Comparison of ENCODE assay signal across 11 cellular contexts in genomic region chr1:8097908-8098307, GRCh38.
DNase-seq lines count a peak whose midpoint lies in the region; ATAC-seq lines count a peak whose summit lies in the region.
"Had no signal": no experiment of that assay in that cellular context is flagged by ENCODE, and none has a peak within 500 bp of the region (broad histone marks: within the 10 kb centered on the region; RNA-seq: fewer than 3 reads in every experiment).

No MANE protein-coding gene starts in this region.

- H3K36me3 ChIP-seq in duodenal mucosa (ENCODE audit: control insufficient read depth in 1 of 2, insufficient read depth in 2 of 2, low read length in 2 of 2) (no peaks in the 10 kb centered on the region), rectal smooth muscle tissue (ENCODE audit: control insufficient read depth, insufficient read depth, low read length) (no peaks in the 10 kb centered on the region)

- H3K4me1 ChIP-seq in duodenal mucosa (ENCODE audit: control insufficient read depth in 1 of 2, insufficient read depth in 2 of 2, low read length in 2 of 2): peaks cover 24 to 45% of the 10 kb centered on the region in 2 donors
- peaks cover 12% of the 10 kb centered on the region for H3K4me1 ChIP-seq in rectal smooth muscle tissue (ENCODE audit: control insufficient read depth, insufficient read depth, low read length)

- peak; percentile 24 for ATAC-seq in HG03439 (IDR thresholded peaks at IDR 0.05; ENCODE audit: unreplicated experiment)
- ATAC-seq in GM18873 (IDR thresholded peaks at IDR 0.05; ENCODE audit: low FRiP score, unreplicated experiment): no peak

- H3K27me3 ChIP-seq in duodenal mucosa (ENCODE audit: control insufficient read depth in 1 of 2, insufficient read depth in 2 of 2, low read length in 2 of 2) (no peaks in the 10 kb centered on the region), rectal smooth muscle tissue (ENCODE audit: control insufficient read depth, insufficient read depth, low read length) (no peaks in the 10 kb centered on the region)

- H3K9me3 ChIP-seq in duodenal mucosa (ENCODE audit: control insufficient read depth in 1 of 2, low read length in 2 of 2): no peaks in the 10 kb centered on the region

- DNase-seq in DMS53 treated with DMSO at 0.1 percent for 48 hours (lab: John Stamatoyannopoulos, UW; ENCODE audit: unreplicated experiment) (peak; percentile 55), GF-D8 (lab: John Stamatoyannopoulos, UW) (no peak), kidney tubule cell (ENCODE audit: low spot score) (no peak), iPS-NIHi11 (ENCODE audit: low spot score) (no peak)
- DNase-seq: activated CD8-positive, alpha-beta memory T cell treated with anti-CD3 and anti-CD28 coated beads, Interleukin-2, amount 50 U/mL, for 48 hours; DND-41; MM.1S had no signal

- H3K27ac ChIP-seq in duodenal mucosa (ENCODE audit: low read depth, low read length) (peak overlapping the region; percentile 80), rectal smooth muscle tissue (ENCODE audit: low read depth, low read length) (peak overlapping the region; percentile 58)

- H3K4me3 ChIP-seq in duodenal mucosa (ENCODE audit: low read depth in 1 of 2, low read length in 2 of 2) (no peak overlapping the region), rectal smooth muscle tissue (ENCODE audit: low read length) (no peak overlapping the region)

- H3K9ac ChIP-seq in duodenal mucosa (ENCODE audit: low read depth in 1 of 2, low read length in 2 of 2): peak overlapping the region in 1 of 2 donors; percentile 37
- H3K9ac ChIP-seq in rectal smooth muscle tissue (ENCODE audit: low read length): no peak overlapping the region
